ENCODE assay signal across 13 cellular contexts in the genomic region with DNA sequence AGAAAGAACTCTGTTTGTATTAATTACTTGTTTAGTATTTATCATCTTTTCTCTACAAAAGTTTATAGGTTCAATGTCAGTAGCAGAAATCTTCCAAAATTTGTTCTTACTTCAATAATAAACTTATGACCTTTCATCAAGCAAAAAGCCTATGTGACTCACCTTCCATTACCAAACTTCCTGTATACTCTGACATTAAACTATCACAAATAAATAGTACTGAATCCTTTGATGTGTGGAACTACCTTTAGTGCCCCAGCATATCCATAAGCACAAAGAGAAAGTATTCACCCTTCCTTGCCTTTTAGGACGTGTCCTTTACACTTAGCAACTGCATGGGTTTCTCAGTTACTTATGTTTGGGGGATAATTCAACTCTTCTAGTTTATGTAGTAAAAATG.
"Had no signal": no experiment of that assay in that cellular context is flagged by ENCODE, and none has a peak within 500 bp of the region (broad histone marks: within the 10 kb centered on the region; RNA-seq: fewer than 3 reads in every experiment).

No MANE protein-coding gene starts in this region.

- H3K27ac ChIP-seq: heart left ventricle, left ventricle myocardium inferior, thoracic aorta had no signal

- H3K4me3 ChIP-seq: heart left ventricle, left ventricle myocardium inferior, thoracic aorta had no signal

- H3K27me3 Mint-ChIP-seq: activated CD4-positive, alpha-beta T cell treated with anti-CD3 and anti-CD28 coated beads, Interleukin-2, amount 10 ng/mL, durations not matched to agents 24 days and 14 days; central memory CD8-positive, alpha-beta T cell; stimulated activated naive CD8-positive, alpha-beta T cell treated with anti-CD3 and anti-CD28 coated beads, Interleukin-15, amount 100 ng/mL, for 72 hours had no signal

- H3K4me3 Mint-ChIP-seq: activated CD4-positive, alpha-beta T cell treated with anti-CD3 and anti-CD28 coated beads, Interleukin-2, amount 10 ng/mL, durations not matched to agents 24 days and 14 days; central memory CD8-positive, alpha-beta T cell; endodermal cell; neural crest cell; stimulated activated naive CD8-positive, alpha-beta T cell treated with anti-CD3 and anti-CD28 coated beads, Interleukin-15, amount 100 ng/mL, for 72 hours; T-helper 1 cell treated with Interleukin-12 subunit alpha and Interleukin-12 subunit beta and Interleukin-4 antibody, amounts not matched to agents 30 μg/mL and 1 μg/mL, for 36 hours; WTC11 had no signal

- H3K4me1 Mint-ChIP-seq: activated CD4-positive, alpha-beta T cell treated with anti-CD3 and anti-CD28 coated beads, Interleukin-2, amount 10 ng/mL, durations not matched to agents 24 days and 14 days; central memory CD8-positive, alpha-beta T cell; endodermal cell; neural crest cell; stimulated activated naive CD8-positive, alpha-beta T cell treated with anti-CD3 and anti-CD28 coated beads, Interleukin-15, amount 100 ng/mL, for 72 hours had no signal

- H3K27me3 ChIP-seq: heart left ventricle had no signal

- ATAC-seq: heart left ventricle; stimulated activated naive CD8-positive, alpha-beta T cell treated with anti-CD3 and anti-CD28 coated beads, Interleukin-15, amount 100 ng/mL, for 72 hours; WTC11 had no signal

- H3K4me1 ChIP-seq: heart left ventricle, left ventricle myocardium inferior had no signal

- DNase-seq: activated CD4-positive, alpha-beta T cell treated with anti-CD3 and anti-CD28 coated beads, Interleukin-2, amount 10 ng/mL, durations not matched to agents 24 days and 14 days; activated naive CD4-positive, alpha-beta T cell treated with Interleukin-2 at 50 U/mL for 16 hours; endodermal cell; heart left ventricle; kidney; left ventricle myocardium inferior; stimulated activated CD4-positive, alpha-beta T cell treated with anti-CD3 and anti-CD28 coated beads, Interleukin-4, amount 100 ng/mL, for 1 hour; stimulated activated naive CD8-positive, alpha-beta T cell treated with anti-CD3 and anti-CD28 coated beads, Interleukin-15, amount 100 ng/mL, for 72 hours had no signal

- H3K27ac Mint-ChIP-seq: activated CD4-positive, alpha-beta T cell treated with anti-CD3 and anti-CD28 coated beads, Interleukin-2, amount 10 ng/mL, durations not matched to agents 24 days and 14 days; endodermal cell; stimulated activated naive CD8-positive, alpha-beta T cell treated with anti-CD3 and anti-CD28 coated beads, Interleukin-15, amount 100 ng/mL, for 72 hours; T-helper 1 cell treated with Interleukin-12 subunit alpha and Interleukin-12 subunit beta and Interleukin-4 antibody, amounts not matched to agents 30 μg/mL and 1 μg/mL, for 36 hours; WTC11 had no signal
